In genomic region chr3:30286811-30287210, GRCh38 we compare ENCODE assay signal across 15 cellular contexts.
DNase-seq lines count a peak whose midpoint lies in the region; ATAC-seq, FAIRE-seq and TF ChIP-seq lines count a peak whose summit lies in the region.
"Had no signal": no experiment of that assay in that cellular context is flagged by ENCODE, and none has a peak within 500 bp of the region (broad histone marks: within the 10 kb centered on the region; RNA-seq: fewer than 3 reads in every experiment).

No MANE protein-coding gene starts in this region.

- no peaks in the 10 kb centered on the region for H3K79me2 ChIP-seq in HepG2 (ENCODE audit: insufficient read depth, low read length)

- CTCF ChIA-PET in HepG2 (lab: Yijun Ruan, JAX; ENCODE audit: low intra/inter-chr PET ratio, low total read pairs) = no interaction called here
- CTCF ChIA-PET in MCF 10A (lab: Yijun Ruan, JAX) = interaction anchor here (1.0 to 1.9 kb wide), 4 partner anchors 70 to 390 kb away, joined by 3 to 7 read pairs (median 3); no protein-coding TSS in a partner anchor

- no peaks in the 10 kb centered on the region for H3K36me3 ChIP-seq in HepG2 (replicated peaks in 1 of 2; ENCODE audit: control insufficient read depth in 1 of 2, insufficient read depth in 2 of 2, low read length in 2 of 2)
- H3K36me3 ChIP-seq in right lobe of liver = no peaks in the 10 kb centered on the region

- 86% methylated on average over 2 of the region's 2 CpGs for WGBS in HepG2 (ENCODE audit: low lambda C conversion rate)
- 79% methylated on average over 2 of the region's 2 CpGs for WGBS in right lobe of liver (ENCODE audit: insufficient coverage, low coverage, low lambda C conversion rate, missing lambda C conversion rate)

- no TSS peak for BruUV-seq in HepG2 (replicated peaks; lab: Mats Ljungman, UMichigan)
- no TSS peak for BruUV-seq in MCF 10A (replicated peaks; lab: Mats Ljungman, UMichigan)

- TF ChIP-seq CTCF in HepG2 (CRISPR knock-in tag; IDR thresholded peaks at IDR 0.05) (no peak), right lobe of liver (IDR thresholded peaks at IDR 0.05) (no peak), MCF 10A (IDR thresholded peaks at IDR 0.05; ENCODE audit: unreplicated experiment) (no peak)

- H3K9ac ChIP-seq in HepG2 (ENCODE audit: insufficient read depth, low read depth, low read length) = no peak overlapping the region

- no peak overlapping the region for H3K4me3 ChIP-seq in HepG2 (replicated peaks in 1 of 3; ENCODE audit: insufficient read depth in 1 of 3, low read depth in 2 of 3, low read length in 3 of 3)
- no peak overlapping the region for H3K4me3 ChIP-seq in right lobe of liver
- H3K4me3 ChIP-seq: PC-9 had no signal

- in situ Hi-C loops in HepG2 (cut with HindIII; ENCODE audit: extremely low pct_ligation_motif_present, low pct_unique_long_range_greater_than_20kb) = no loop called here

- POLR2A ChIA-PET in HepG2 (lab: Yijun Ruan, JAX) (interaction anchor here (4.4 kb wide), 1 partner anchor 28 kb away, joined by 30 read pairs; no protein-coding TSS in a partner anchor), MCF 10A (lab: Yijun Ruan, JAX) (interaction anchor here (0.8 to 2.8 kb wide), 11 partner anchors 15 to 405 kb away, joined by 3 to 14 read pairs (median 10); partner anchors contain the start of gene TGFBR2)

- H3K9me3 Mint-ChIP-seq in MCF 10A (ENCODE audit: unreplicated experiment) = no peaks in the 10 kb centered on the region
- H3K9me3 Mint-ChIP-seq: activated naive CD8-positive, alpha-beta T cell treated with anti-CD3 and anti-CD28 coated beads, Interleukin-2, amount 50 U/mL, for 24 hours; nephron had no signal

- intact Hi-C loops in HepG2 (cut with micrococcal nuclease; ENCODE audit: unreplicated experiment) = no loop called here
- intact Hi-C loops in right lobe of liver (cut with DNase I) = no loop called here
- intact Hi-C loops in MCF 10A (cut with micrococcal nuclease) = loop anchor here (2.0 to 5.0 kb wide), 4 partner anchors 60 to 405 kb away; partner anchors contain the start of gene TGFBR2
- intact Hi-C loops in posterior cingulate gyrus (cut with DNase I) = no loop called here

- H3K36me3 Mint-ChIP-seq in MCF 10A (ENCODE audit: insufficient read depth, unreplicated experiment) = peaks cover 5% of the 10 kb centered on the region

- no peak for TF ChIP-seq POLR2A in HepG2 (IDR thresholded peaks at IDR 0.05; ENCODE audit: insufficient read depth in 1 of 2, low read depth in 2 of 2, low read length in 2 of 2)
- TF ChIP-seq POLR2A in right lobe of liver (IDR thresholded peaks at IDR 0.05) = no peak

- no peak for TF ChIP-seq EP300 in HepG2 (IDR thresholded peaks at IDR 0.05; ENCODE audit: low read depth in 2 of 2, low read length in 2 of 2)
- no peak for TF ChIP-seq EP300 in HepG2 (CRISPR knock-in tag; IDR thresholded peaks at IDR 0.05; ENCODE audit: borderline replicate concordance)

- H3K27me3 ChIP-seq in HepG2 (ENCODE audit: control insufficient read depth in 1 of 2, insufficient read depth in 2 of 2, low read length in 2 of 2) = no peaks in the 10 kb centered on the region
- no peaks in the 10 kb centered on the region for H3K27me3 ChIP-seq in right lobe of liver

- no peak overlapping the region for H2AFZ ChIP-seq in HepG2 (ENCODE audit: low read length)
- H2AFZ ChIP-seq: PC-9 had no signal

- H3K27me3 Mint-ChIP-seq in MCF 10A (ENCODE audit: insufficient read depth, unreplicated experiment) = no peaks in the 10 kb centered on the region
- H3K27me3 Mint-ChIP-seq: activated naive CD8-positive, alpha-beta T cell treated with anti-CD3 and anti-CD28 coated beads, Interleukin-2, amount 50 U/mL, for 24 hours had no signal

- H3K9me3 ChIP-seq in HepG2 (ENCODE audit: low read length) = no peaks in the 10 kb centered on the region
- no peaks in the 10 kb centered on the region for H3K9me3 ChIP-seq in right lobe of liver

- TF ChIP-seq RAD21 in HepG2 (CRISPR knock-in tag; IDR thresholded peaks at IDR 0.05) = no peak

- peaks cover 56% of the 10 kb centered on the region for H3K4me1 Mint-ChIP-seq in MCF 10A (ENCODE audit: insufficient read depth, unreplicated experiment)

- H3K27ac Mint-ChIP-seq in MCF 10A (ENCODE audit: low read depth, unreplicated experiment) = peak overlapping the region; percentile 69
- H3K27ac Mint-ChIP-seq: activated naive CD8-positive, alpha-beta T cell treated with anti-CD3 and anti-CD28 coated beads, Interleukin-2, amount 50 U/mL, for 24 hours; T-helper 17 cell had no signal

- DNase-seq in HepG2 (ENCODE audit: low spot score) = no peak
- DNase-seq in right lobe of liver = no peak
- DNase-seq in MCF 10A (ENCODE audit: unreplicated experiment) = peak; percentile 52
- DNase-seq in kidney tubule cell (ENCODE audit: low spot score) = peak; percentile 38
- no peak for DNase-seq in germinal center (ENCODE audit: low spot score)
- no peak for DNase-seq in RPMI8226
- DNase-seq in posterior cingulate gyrus = no peak
- DNase-seq: activated CD4-positive, alpha-beta T cell treated with anti-CD3 and anti-CD28 coated beads for 4 hours; activated naive CD8-positive, alpha-beta T cell treated with anti-CD3 and anti-CD28 coated beads, Interleukin-2, amount 50 U/mL, for 24 hours; activated T-cell treated with anti-CD3 and anti-CD28 coated beads, Interleukin-2, amount 50 U/mL, for 1 hour; NCI-H510A; PC-9; T-helper 17 cell had no signal

- H3K4me1 ChIP-seq in HepG2 (ENCODE audit: insufficient read depth, low read length) = peaks cover 39% of the 10 kb centered on the region
- H3K4me1 ChIP-seq in right lobe of liver = peaks cover 0 to 26% (median 11%) of the 10 kb centered on the region in 4 donors

- peak overlapping the region; percentile 26 for H3K4me3 Mint-ChIP-seq in MCF 10A (ENCODE audit: unreplicated experiment)
- H3K4me3 Mint-ChIP-seq: activated naive CD8-positive, alpha-beta T cell treated with anti-CD3 and anti-CD28 coated beads, Interleukin-2, amount 50 U/mL, for 24 hours; nephron; T-helper 17 cell had no signal

- FAIRE-seq in HepG2 (lab: Jason Lieb, UNC) = no peak

- no peak overlapping the region for H3K4me2 ChIP-seq in HepG2 (ENCODE audit: low read depth, low read length)
- H3K4me2 ChIP-seq: PC-9 had no signal

- no peak overlapping the region for H3K27ac ChIP-seq in HepG2 (ENCODE audit: extremely low read length, insufficient read depth, low read length)
- H3K27ac ChIP-seq in right lobe of liver = no peak overlapping the region
- H3K27ac ChIP-seq: PC-9 had no signal

- no peaks in the 10 kb centered on the region for H4K20me1 ChIP-seq in HepG2 (ENCODE audit: insufficient read depth, low read length)

- ATAC-seq in HepG2 (no peak), right lobe of liver (no peak), HG03469 (IDR thresholded peaks at IDR 0.05; ENCODE audit: unreplicated experiment) (no peak)
- ATAC-seq: T-helper 17 cell had no signal

TF ChIP-seq in HepG2, 621 proteins besides CTCF, POLR2A, EP300 and RAD21:
- TF ChIP-seq HNRNPUL1 (IDR thresholded peaks at IDR 0.05; ENCODE audit: low read depth, low read length) = no peak
- TF ChIP-seq ZNF574 (CRISPR knock-in tag; IDR thresholded peaks at IDR 0.05) = no peak
- no peak for TF ChIP-seq ZSCAN5A (CRISPR knock-in tag; IDR thresholded peaks at IDR 0.05; ENCODE audit: borderline replicate concordance)
- TF ChIP-seq ZNF12 (CRISPR knock-in tag; IDR thresholded peaks at IDR 0.05) = peak; percentile 96
- no peak for TF ChIP-seq ZNF546 (CRISPR knock-in tag; conservative IDR thresholded peaks at IDR 0.05)
- no peak for TF ChIP-seq ETV6 (CRISPR knock-in tag; conservative IDR thresholded peaks at IDR 0.05)
- TF ChIP-seq CEBPG (CRISPR knock-in tag; IDR thresholded peaks at IDR 0.05) = no peak

Comparison
In these comparisons a context has a peak if more than half of its experiments do, and no peak if none do; other contexts are left out.
1. DNase-seq: peak in MCF 10A (single experiment) and kidney tubule cell (single experiment); none in HepG2 (single experiment), right lobe of liver (0 of 3), germinal center (single experiment), RPMI8226 (single experiment) and posterior cingulate gyrus (0 of 10).